In the genomic region with DNA sequence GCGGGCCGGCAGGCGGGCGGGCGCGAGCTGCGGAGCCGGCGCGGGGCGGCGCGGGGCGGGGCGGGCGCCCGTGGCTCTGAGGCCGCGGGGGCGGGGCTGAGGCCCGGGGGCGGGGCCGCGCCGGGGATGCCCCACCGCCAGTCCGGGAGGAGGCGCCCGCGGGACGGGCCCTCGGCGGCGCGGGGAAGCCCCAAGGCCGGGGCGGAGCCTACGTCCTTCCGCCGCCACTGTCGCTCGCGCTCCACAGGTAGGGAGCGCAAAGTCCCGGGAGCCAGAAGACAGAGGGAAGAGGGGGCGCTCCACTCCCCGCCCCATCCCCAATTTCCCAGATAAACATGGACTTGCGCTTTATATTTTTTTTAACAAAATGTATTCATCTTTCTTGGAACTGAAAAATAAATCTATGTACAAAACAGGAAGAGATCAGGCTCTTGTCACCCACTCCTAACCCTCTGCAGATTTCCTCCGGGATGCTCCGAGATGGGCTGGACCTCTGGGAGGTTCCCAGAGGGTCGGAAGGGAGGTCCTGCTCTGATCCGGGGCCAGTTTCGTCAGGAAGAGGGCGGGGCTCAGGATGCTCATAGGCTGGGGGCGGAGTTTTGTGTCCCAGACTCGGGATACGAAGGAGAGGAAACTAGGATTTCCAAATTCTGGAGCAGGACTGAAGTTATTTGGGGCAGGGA, we compare ENCODE assay signal across 8 cellular contexts. TPM values are rescaled to one million over a fixed set of nuclear protein-coding genes. Genes with fewer than 3 reads are reported as not detected.
DNase-seq lines count a peak whose midpoint lies in the region; TF ChIP-seq lines count a peak whose summit lies in the region.

A gene (minus strand): TSS at position 52 of the 683 bp plus-strand sequence. CDS start 65 bp downstream, outside the sequence.

- no peaks in the 10 kb centered on the region for H3K9me3 ChIP-seq in AG04450 (ENCODE audit: control insufficient read depth, insufficient read depth, low read length)
- no peaks in the 10 kb centered on the region for H3K9me3 ChIP-seq in effector memory CD4-positive, alpha-beta T cell (ENCODE audit: control insufficient read depth, low read length)

- peak within 1 kb of the TSS; percentile 75 for H3K4me3 ChIP-seq in AG04450 (ENCODE audit: low read depth, low read length)
- H3K4me3 ChIP-seq in effector memory CD4-positive, alpha-beta T cell (ENCODE audit: insufficient read depth, low read depth, low read length, poor library complexity, severe bottlenecking): peak within 1 kb of the TSS; percentile 63

- no peaks in the 10 kb centered on the region for H3K27me3 ChIP-seq in AG04450 (ENCODE audit: control insufficient read depth, insufficient read depth, low read length)
- no peaks in the 10 kb centered on the region for H3K27me3 ChIP-seq in effector memory CD4-positive, alpha-beta T cell (replicated peaks; ENCODE audit: control insufficient read depth, insufficient read depth, low read length, poor library complexity, severe bottlenecking)

- POLR2A ChIA-PET in AG04450 (lab: Yijun Ruan, JAX): no interaction called here

- in situ Hi-C loops in GM18951 (cut with MboI; ENCODE audit: low sequenced_read_pairs, unreplicated experiment): no loop called here

- DNase-seq in AG04450 (ENCODE audit: low read depth, low spot score) (peak; percentile 33), HK-2 (ENCODE audit: unreplicated experiment) (peak; percentile 66), NCI-H82 treated with DMSO at 0.1 percent for 48 hours (lab: John Stamatoyannopoulos, UW; ENCODE audit: unreplicated experiment) (peak; percentile 48), medulla oblongata (ENCODE audit: extremely low spot score) (peak; percentile 92)
- peak; percentile 91 for DNase-seq in activated CD8-positive, alpha-beta memory T cell treated with anti-CD3 and anti-CD28 coated beads for 24 hours
- DNase-seq in effector memory CD4-positive, alpha-beta T cell: peak; percentile 80 to 85 (median 85)
- peak; percentile 70 to 80 (median 73) for DNase-seq in stimulated activated CD4-positive, alpha-beta T cell treated with anti-CD3 and anti-CD28 coated beads, TNF-alpha, amount 100 ng/mL, for 4 hours (ENCODE audit: low read depth in 3 of 3)

- CTCF ChIA-PET in AG04450 (lab: Charles Lee): interaction anchor here (0.6 to 1.1 kb wide), 2 partner anchors 211 to 232 kb away, joined by 4 read pairs; a partner anchor contains a TSS

- TF ChIP-seq POLR2A in GM18951 (IDR thresholded peaks at IDR 0.05; ENCODE audit: extremely low read depth, insufficient read depth, insufficient read length): peak; percentile 51

- peak within 1 kb of the TSS; percentile 82 for H3K27ac ChIP-seq in AG04450 (ENCODE audit: low read depth, low read length)
- H3K27ac ChIP-seq in effector memory CD4-positive, alpha-beta T cell (ENCODE audit: insufficient read depth, low read length, poor library complexity, severe bottlenecking): peak within 1 kb of the TSS; percentile 91

- TF ChIP-seq CTCF in AG04450 (IDR thresholded peaks at IDR 0.05; ENCODE audit: low read depth, low read length): 0 out of 2 replicates have a peak, but pooled peaks have one; percentile 7

- H3K4me1 ChIP-seq in effector memory CD4-positive, alpha-beta T cell (ENCODE audit: control insufficient read depth, insufficient read depth, low read length, poor library complexity, severe bottlenecking): peaks cover 22% of the 10 kb centered on the region

- peaks cover 43% of the 10 kb centered on the region for H3K36me3 ChIP-seq in effector memory CD4-positive, alpha-beta T cell (ENCODE audit: control insufficient read depth, insufficient read depth, low read length)

RNA-seq across cellular contexts. Expression of the gene that starts here (rescaled TPM):
- 9.9 and 14.1 TPM in 2 replicates for polyA plus RNA-seq in AG04450 (2011; rRNA removed)
- polyA minus RNA-seq in AG04450 (2011; rRNA and poly(A)+ RNA removed): 12.5 and 15.4 TPM in 2 replicates

Comparison
In these comparisons a context has a peak if more than half of its experiments do, and no peak if none do; other contexts are left out.
1. Peak in every context shown above with its lines: DNase-seq, H3K4me3 ChIP-seq and H3K27ac ChIP-seq.
2. DNase-seq: peak in every context shown above with its lines; median percentile 92 in medulla oblongata; 91 in activated CD8-positive, alpha-beta memory T cell treated with anti-CD3 and anti-CD28 coated beads for 24 hours; 85 in effector memory CD4-positive, alpha-beta T cell; 73 in stimulated activated CD4-positive, alpha-beta T cell treated with anti-CD3 and anti-CD28 coated beads, TNF-alpha, amount 100 ng/mL, for 4 hours; 66 in HK-2; 48 in NCI-H82 treated with DMSO at 0.1 percent for 48 hours; 33 in AG04450.